Comparison of ENCODE assay signal across 28 cellular contexts in genomic region chr13:50188696-50189095, GRCh38.
"Had no signal": no experiment of that assay in that cellular context is flagged by ENCODE, and none has a peak within 500 bp of the region (broad histone marks: within the 10 kb centered on the region; RNA-seq: fewer than 3 reads in every experiment).

No MANE protein-coding gene starts in this region.

- ATAC-seq: esophagus mucosa; heart right ventricle; left cardiac atrium; left lung; naive thymus-derived CD8-positive, alpha-beta T cell; sciatic nerve; stimulated activated effector memory CD8-positive, alpha-beta T cell treated with anti-CD3 and anti-CD28 coated beads, Interleukin-12 subunit alpha, Interleukin-12 subunit beta, amount 100 ng/mL, for 72 hours had no signal

- H3K79me2 ChIP-seq: parathyroid adenoma had no signal

- H3K27ac ChIP-seq: coronary artery, heart right ventricle, left lung, parathyroid adenoma, stomach, thoracic aorta, tibial nerve, upper lobe of left lung had no signal

- H3K9me3 ChIP-seq: heart right ventricle, left lung, stomach, thoracic aorta, tibial nerve, upper lobe of left lung had no signal

- H3K4me3 ChIP-seq: coronary artery, heart right ventricle, left lung, smooth muscle cell, stomach, thoracic aorta, tibial nerve, upper lobe of left lung had no signal

- H3K27me3 ChIP-seq: heart right ventricle, left lung, stomach, tibial nerve, upper lobe of left lung had no signal

- FAIRE-seq: endometrium, islet of Langerhans, urothelium cell line had no signal

- H3K4me2 ChIP-seq: smooth muscle cell had no signal

- H3K36me3 ChIP-seq: heart right ventricle, left lung, stomach, thoracic aorta, tibial nerve, upper lobe of left lung had no signal

- DNase-seq: dermis blood vessel endothelial cell; effector memory CD8-positive, alpha-beta T cell; foreskin melanocyte; glutamatergic neuron; heart right ventricle; hippocampal formation; left cardiac atrium; left lung; midbrain; naive thymus-derived CD8-positive, alpha-beta T cell; nephron progenitor cell; stimulated activated CD4-positive, alpha-beta T cell treated with anti-CD3 and anti-CD28 coated beads, Interleukin-12 subunit alpha, Interleukin-12 subunit beta, amount 100 ng/mL, for 4 hours; stimulated activated CD4-positive, alpha-beta T cell treated with anti-CD3 and anti-CD28 coated beads, Interleukin-1b, Interleukin-23, amount 100 ng/mL, for 48 hours; stimulated activated CD4-positive, alpha-beta T cell treated with anti-CD3 and anti-CD28 coated beads, Interleukin-4, amount 100 ng/mL, for 1 hour; stimulated activated naive CD4-positive, alpha-beta T cell treated with Interleukin-2 at 50 U/mL for 16 hours; stomach; upper lobe of left lung had no signal

- H2AFZ ChIP-seq: parathyroid adenoma had no signal

- H3K9ac ChIP-seq: parathyroid adenoma had no signal

- H3K4me1 ChIP-seq: left lung, parathyroid adenoma, tibial nerve, upper lobe of left lung had no signal
